30 cellular contexts compared by ENCODE assay signal in the genomic region with DNA sequence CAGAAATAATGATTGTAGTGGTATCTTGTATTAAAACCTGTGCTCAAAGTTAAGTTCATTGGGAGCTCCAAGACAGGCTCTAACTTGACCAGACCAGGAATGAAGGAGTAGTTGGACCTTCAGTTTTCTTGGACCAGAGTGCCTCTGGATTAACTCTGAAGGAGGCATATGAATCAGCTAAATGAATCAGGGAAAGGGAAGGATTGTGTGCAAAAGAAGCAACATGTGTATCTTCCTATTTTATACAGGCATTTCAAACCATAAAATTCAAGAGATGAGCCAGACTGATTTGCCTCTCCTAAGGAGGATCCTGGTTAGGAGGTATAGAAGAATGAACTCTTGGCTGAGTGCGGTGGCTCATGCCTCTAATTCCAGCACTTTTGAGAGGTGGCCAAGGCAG.
DNase-seq lines count a peak whose midpoint lies in the region; ATAC-seq and TF ChIP-seq lines count a peak whose summit lies in the region.
"Had no signal": no experiment of that assay in that cellular context is flagged by ENCODE, and none has a peak within 500 bp of the region (broad histone marks: within the 10 kb centered on the region; RNA-seq: fewer than 3 reads in every experiment).

No MANE protein-coding gene starts in this region.

- H3K4me3 ChIP-seq in epithelial cell of esophagus (ENCODE audit: low read length) (no peak overlapping the region), osteoblast (ENCODE audit: insufficient read depth, low read length) (no peak overlapping the region), left lung (no peak overlapping the region)
- H3K4me3 ChIP-seq: cardiac muscle cell, gastrocnemius medialis, hepatocyte, K562, ovary, SJCRH30, testis, vagina had no signal

- H3K36me3 ChIP-seq in osteoblast (ENCODE audit: insufficient read depth, low read length) (no peaks in the 10 kb centered on the region), left lung (no peaks in the 10 kb centered on the region)
- H3K36me3 ChIP-seq: gastrocnemius medialis, ovary, SJCRH30, vagina had no signal

- H2AFZ ChIP-seq in osteoblast (ENCODE audit: low read length) = no peak overlapping the region
- H2AFZ ChIP-seq: hepatocyte had no signal

- H3K4me1 ChIP-seq in osteoblast (ENCODE audit: insufficient read depth, low read length) (peaks cover 11% of the 10 kb centered on the region), left lung (no peaks in the 10 kb centered on the region)
- H3K4me1 ChIP-seq: Caco-2, gastrocnemius medialis, SJCRH30, testis, vagina had no signal

- no peaks in the 10 kb centered on the region for H3K79me2 ChIP-seq in osteoblast (ENCODE audit: insufficient read depth, low read length)
- H3K79me2 ChIP-seq: hepatocyte had no signal

- TF ChIP-seq CTCF in epithelial cell of esophagus (IDR thresholded peaks at IDR 0.05; ENCODE audit: insufficient read depth, low read depth, low read length, missing control alignments) (no peak), osteoblast (IDR thresholded peaks at IDR 0.05; ENCODE audit: extremely low read depth, low read depth, low read length) (no peak), left lung (IDR thresholded peaks at IDR 0.05) (no peak)

- H3K9me3 ChIP-seq in osteoblast (ENCODE audit: low read depth, low read length) = no peaks in the 10 kb centered on the region
- no peaks in the 10 kb centered on the region for H3K9me3 ChIP-seq in left lung
- H3K9me3 ChIP-seq: Caco-2, gastrocnemius medialis, ovary, SJCRH30, testis, vagina had no signal

- peak; percentile 3 for DNase-seq in ELR (ENCODE audit: low read depth)
- peak; percentile 5 for DNase-seq in HPDE6-E6E7 (ENCODE audit: extremely low spot score)
- peak; percentile 75 for DNase-seq in epithelial cell of esophagus (ENCODE audit: low read depth)
- peak; percentile 60 for DNase-seq in osteoblast (ENCODE audit: insufficient read length, low spot score, missing footprints)
- no peak for DNase-seq in Right ventricle myocardium inferior (ENCODE audit: missing footprints)
- no peak for DNase-seq in COLO668 (lab: John Stamatoyannopoulos, UW; ENCODE audit: unreplicated experiment)
- DNase-seq in left lung = no peak
- DNase-seq: activated CD4-positive, alpha-beta T cell treated with anti-CD3 and anti-CD28 coated beads for 4 hours; activated CD8-positive, alpha-beta memory T cell treated with anti-CD3 and anti-CD28 coated beads for 24 hours; aorta; Caco-2; DMS53; effector CD4-positive, alpha-beta T cell; erythroblast; gastrocnemius medialis; NCI-H1105; NCI-H187; NCI-H510A; ovary; SJCRH30; stimulated activated naive CD4-positive, alpha-beta T cell; SW 1271; T1000; testis; WERI-Rb-1 had no signal

- H3K27me3 ChIP-seq in osteoblast (ENCODE audit: insufficient read depth, low read length) (no peaks in the 10 kb centered on the region), left lung (no peaks in the 10 kb centered on the region)
- H3K27me3 ChIP-seq: cardiac muscle cell, gastrocnemius medialis, hepatocyte, ovary, SJCRH30, testis, vagina had no signal

- intact Hi-C loops in Right ventricle myocardium inferior (cut with DNase I) (no loop called here), left lung (cut with DNase I) (no loop called here)

- no peaks in the 10 kb centered on the region for H4K20me1 ChIP-seq in osteoblast (ENCODE audit: insufficient read depth, low read length)

- peak overlapping the region; percentile 32 for H3K27ac ChIP-seq in osteoblast (ENCODE audit: low read depth, low read length)
- no peak overlapping the region for H3K27ac ChIP-seq in left lung
- H3K27ac ChIP-seq: C4-2B, cardiac muscle cell, gastrocnemius medialis, hepatocyte, ovary, SJCRH30, testis, vagina, WERI-Rb-1 had no signal

- H3K4me2 ChIP-seq in osteoblast (ENCODE audit: insufficient read depth, low read length) = no peak overlapping the region
- H3K4me2 ChIP-seq: hepatocyte had no signal

- no peak for ATAC-seq in Right ventricle myocardium inferior
- ATAC-seq in left lung = no peak
- ATAC-seq: gastrocnemius medialis, K562 had no signal

Comparison
In these comparisons a context has a peak if more than half of its experiments do, and no peak if none do; other contexts are left out.
1. DNase-seq: peak in ELR (single experiment), HPDE6-E6E7 (single experiment), epithelial cell of esophagus (single experiment) and osteoblast (single experiment); none in Right ventricle myocardium inferior (single experiment), COLO668 (single experiment) and left lung (0 of 2).